In genomic region chr2:98508690-98509054, GRCh38 we compare ENCODE assay signal across 9 cellular contexts.
A peak's percentile ranks its signal among the peaks of the same experiment; 100 is the strongest.
DNase-seq lines count a peak whose midpoint lies in the region; ATAC-seq lines count a peak whose summit lies in the region.
"Had no signal": no experiment of that assay in that cellular context is flagged by ENCODE, and none has a peak within 500 bp of the region (broad histone marks: within the 10 kb centered on the region; RNA-seq: fewer than 3 reads in every experiment).

No MANE protein-coding gene starts in this region.

- peak overlapping the region; percentile 17 for H3K56ac ChIP-seq in mesendoderm (ENCODE audit: low read length)

- H3K18ac ChIP-seq in mesendoderm (ENCODE audit: low read length): no peak overlapping the region

- ATAC-seq in activated naive CD8-positive, alpha-beta T cell treated with anti-CD3 and anti-CD28 coated beads, Interleukin-2, amount 10 ng/mL, durations not matched to agents 7 days and 5 days (ENCODE audit: low read depth): peak; percentile 81
- no peak for ATAC-seq in HG03520 (IDR thresholded peaks at IDR 0.05; ENCODE audit: unreplicated experiment)

- H3K79me1 ChIP-seq in mesendoderm (ENCODE audit: low read length): peaks cover 73% of the 10 kb centered on the region

- no peak overlapping the region for H2AK5ac ChIP-seq in mesendoderm (ENCODE audit: low read length)

- H3K23ac ChIP-seq in mesendoderm (ENCODE audit: low read length): no peak overlapping the region

- peaks cover 1% of the 10 kb centered on the region for H3K36me3 ChIP-seq in mesendoderm (ENCODE audit: control insufficient read depth, insufficient read depth, low read length)
- no peaks in the 10 kb centered on the region for H3K36me3 ChIP-seq in H7 (replicated peaks; ENCODE audit: control insufficient read depth, insufficient read depth, low read length)

- H2BK120ac ChIP-seq in mesendoderm (ENCODE audit: low read depth, low read length): no peak overlapping the region

- H3K36me3 Mint-ChIP-seq in activated naive CD8-positive, alpha-beta T cell treated with anti-CD3 and anti-CD28 coated beads, Interleukin-2, amount 10 ng/mL, durations not matched to agents 7 days and 5 days: peaks cover 36% of the 10 kb centered on the region
- H3K36me3 Mint-ChIP-seq in stimulated activated naive CD8-positive, alpha-beta T cell treated with anti-CD3 and anti-CD28 coated beads, Interleukin-15, Interleukin-2, amounts not matched to agents 100 ng/mL and 50 ng/mL, for 24 hours (ENCODE audit: low read depth): peaks cover 26% of the 10 kb centered on the region

- H2BK5ac ChIP-seq in mesendoderm (ENCODE audit: low read length): no peak overlapping the region

- H3K27me3 ChIP-seq in mesendoderm (ENCODE audit: insufficient read depth, low read length, poor library complexity) (no peaks in the 10 kb centered on the region), H7 (ENCODE audit: control insufficient read depth, insufficient read depth, low read length) (no peaks in the 10 kb centered on the region)

- no peak overlapping the region for H3K4me2 ChIP-seq in mesendoderm (ENCODE audit: low read length)

- peaks cover 25% of the 10 kb centered on the region for H3K4me1 ChIP-seq in mesendoderm (ENCODE audit: control insufficient read depth, low read depth, low read length)

- no peak overlapping the region for H4K5ac ChIP-seq in mesendoderm (ENCODE audit: low read length)

- no peak overlapping the region for H3K4ac ChIP-seq in mesendoderm (ENCODE audit: low read depth, low read length)

- DNase-seq in SKM-1 treated with dmso at 0.1 percent for 144 hours (lab: John Stamatoyannopoulos, UW; ENCODE audit: unreplicated experiment) (peak; percentile 77), mesendoderm (no peak), D341Med (ENCODE audit: low spot score) (no peak), H7 (no peak), inferior parietal cortex (ENCODE audit: extremely low spot score) (no peak)
- peak; percentile 47 for DNase-seq in activated naive CD8-positive, alpha-beta T cell treated with anti-CD3 and anti-CD28 coated beads, Interleukin-2, amount 10 ng/mL, durations not matched to agents 7 days and 5 days

- no peak overlapping the region for H3K27ac ChIP-seq in mesendoderm (ENCODE audit: low read depth, low read length)
- H3K27ac ChIP-seq: epithelial cell of prostate had no signal

- H3K4me1 Mint-ChIP-seq in activated naive CD8-positive, alpha-beta T cell treated with anti-CD3 and anti-CD28 coated beads, Interleukin-2, amount 10 ng/mL, durations not matched to agents 7 days and 5 days: peaks cover 75% of the 10 kb centered on the region
- H3K4me1 Mint-ChIP-seq in stimulated activated naive CD8-positive, alpha-beta T cell treated with anti-CD3 and anti-CD28 coated beads, Interleukin-15, Interleukin-2, amounts not matched to agents 100 ng/mL and 50 ng/mL, for 24 hours (ENCODE audit: low read depth): peaks cover 84% of the 10 kb centered on the region

- H3K9me3 Mint-ChIP-seq in activated naive CD8-positive, alpha-beta T cell treated with anti-CD3 and anti-CD28 coated beads, Interleukin-2, amount 10 ng/mL, durations not matched to agents 7 days and 5 days: no peaks in the 10 kb centered on the region
- no peaks in the 10 kb centered on the region for H3K9me3 Mint-ChIP-seq in stimulated activated naive CD8-positive, alpha-beta T cell treated with anti-CD3 and anti-CD28 coated beads, Interleukin-15, Interleukin-2, amounts not matched to agents 100 ng/mL and 50 ng/mL, for 24 hours

- H3K4me3 ChIP-seq in mesendoderm (ENCODE audit: low read length): no peak overlapping the region
- no peak overlapping the region for H3K4me3 ChIP-seq in H7 (ENCODE audit: insufficient read depth, low read depth, low read length)

- POLR2A ChIA-PET in activated naive CD8-positive, alpha-beta T cell treated with anti-CD3 and anti-CD28 coated beads, Interleukin-2, amount 10 ng/mL, durations not matched to agents 7 days and 5 days (lab: Charles Lee): interaction anchor here (0.6 to 2.0 kb wide), 3 partner anchors 43 to 61 kb away, joined by 4 to 8 read pairs (median 4); no protein-coding TSS in a partner anchor

- peak overlapping the region; percentile 82 for H3K27ac Mint-ChIP-seq in activated naive CD8-positive, alpha-beta T cell treated with anti-CD3 and anti-CD28 coated beads, Interleukin-2, amount 10 ng/mL, durations not matched to agents 7 days and 5 days
- peak overlapping the region; percentile 97 for H3K27ac Mint-ChIP-seq in stimulated activated naive CD8-positive, alpha-beta T cell treated with anti-CD3 and anti-CD28 coated beads, Interleukin-15, Interleukin-2, amounts not matched to agents 100 ng/mL and 50 ng/mL, for 24 hours

- no peak overlapping the region for H3K9ac ChIP-seq in mesendoderm (ENCODE audit: low read length)

- peaks cover 41% of the 10 kb centered on the region for H3K79me2 ChIP-seq in mesendoderm (ENCODE audit: control insufficient read depth, insufficient read depth, low read length)

- H3K27me3 Mint-ChIP-seq in activated naive CD8-positive, alpha-beta T cell treated with anti-CD3 and anti-CD28 coated beads, Interleukin-2, amount 10 ng/mL, durations not matched to agents 7 days and 5 days: no peaks in the 10 kb centered on the region
- no peaks in the 10 kb centered on the region for H3K27me3 Mint-ChIP-seq in stimulated activated naive CD8-positive, alpha-beta T cell treated with anti-CD3 and anti-CD28 coated beads, Interleukin-15, Interleukin-2, amounts not matched to agents 100 ng/mL and 50 ng/mL, for 24 hours

- peak overlapping the region; percentile 38 for H3K4me3 Mint-ChIP-seq in activated naive CD8-positive, alpha-beta T cell treated with anti-CD3 and anti-CD28 coated beads, Interleukin-2, amount 10 ng/mL, durations not matched to agents 7 days and 5 days
- peak overlapping the region; percentile 75 for H3K4me3 Mint-ChIP-seq in stimulated activated naive CD8-positive, alpha-beta T cell treated with anti-CD3 and anti-CD28 coated beads, Interleukin-15, Interleukin-2, amounts not matched to agents 100 ng/mL and 50 ng/mL, for 24 hours

- no peak overlapping the region for H4K8ac ChIP-seq in mesendoderm (ENCODE audit: low read depth, low read length)

- no peak overlapping the region for H2BK15ac ChIP-seq in mesendoderm (replicated peaks; ENCODE audit: low read depth)

- WGBS in mesendoderm (ENCODE audit: extremely low coverage, insufficient coverage, low lambda C conversion rate): no CpG with 5 or more reads among the region's 9 CpGs

Comparison
In these comparisons a context has a peak if more than half of its experiments do, and no peak if none do; other contexts are left out.
1. DNase-seq: peak in SKM-1 treated with dmso at 0.1 percent for 144 hours (single experiment) and activated naive CD8-positive, alpha-beta T cell treated with anti-CD3 and anti-CD28 coated beads, Interleukin-2, amount 10 ng/mL, durations not matched to agents 7 days and 5 days (single experiment); none in mesendoderm (single experiment), D341Med (single experiment), H7 (single experiment) and inferior parietal cortex (single experiment).